Comparison of ENCODE assay signal across 1 cellular context in the genomic region with DNA sequence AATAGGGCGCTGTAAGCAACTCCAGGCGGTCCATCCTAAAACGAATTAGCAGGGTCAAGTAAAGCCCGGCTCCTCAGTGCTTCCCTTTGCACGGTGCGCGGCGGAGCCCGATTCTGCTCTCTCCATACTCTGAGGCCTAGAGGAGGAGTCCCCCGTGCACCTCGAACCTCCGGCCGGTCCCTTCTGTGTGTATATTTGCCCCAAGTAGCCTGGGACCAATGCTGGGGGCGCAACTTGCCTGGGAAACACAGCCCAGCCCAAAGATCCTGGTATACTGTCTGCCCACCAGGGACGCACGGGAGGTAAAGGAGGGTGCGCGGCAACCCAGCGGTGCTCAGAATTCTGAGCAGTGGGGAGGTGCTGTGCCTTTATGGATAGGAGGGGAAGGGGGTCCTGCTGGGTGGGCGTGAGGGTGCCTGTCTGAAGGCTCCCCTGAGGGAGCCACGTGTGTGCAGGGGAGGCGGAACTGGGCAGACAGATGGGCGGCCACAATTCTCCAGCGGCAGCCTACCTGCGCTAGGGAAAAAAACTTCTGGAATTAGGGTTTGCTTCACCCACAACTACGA.
TF ChIP-seq lines count a peak whose summit lies in the region.

No MANE protein-coding gene starts in this region.

TF ChIP-seq in GM23338, 12 proteins besides CTCF, POLR2A, EP300 and RAD21:
- TF ChIP-seq ETS1 (IDR thresholded peaks at IDR 0.05) (no peak), CREB1 (CRISPR knock-in tag; IDR thresholded peaks at IDR 0.05; ENCODE audit: low read depth) (no peak), EZH2phosphoT487 (IDR thresholded peaks at IDR 0.05; ENCODE audit: unreplicated experiment) (peak; percentile 55), EZH2 (IDR thresholded peaks at IDR 0.05; ENCODE audit: low read depth, unreplicated experiment) (peak; percentile 99), JUNB (IDR thresholded peaks at IDR 0.05; ENCODE audit: unreplicated experiment) (no peak), ZNF114 (CRISPR knock-in tag; IDR thresholded peaks at IDR 0.05) (no peak)
- TF ChIP-seq, protein P1, sequence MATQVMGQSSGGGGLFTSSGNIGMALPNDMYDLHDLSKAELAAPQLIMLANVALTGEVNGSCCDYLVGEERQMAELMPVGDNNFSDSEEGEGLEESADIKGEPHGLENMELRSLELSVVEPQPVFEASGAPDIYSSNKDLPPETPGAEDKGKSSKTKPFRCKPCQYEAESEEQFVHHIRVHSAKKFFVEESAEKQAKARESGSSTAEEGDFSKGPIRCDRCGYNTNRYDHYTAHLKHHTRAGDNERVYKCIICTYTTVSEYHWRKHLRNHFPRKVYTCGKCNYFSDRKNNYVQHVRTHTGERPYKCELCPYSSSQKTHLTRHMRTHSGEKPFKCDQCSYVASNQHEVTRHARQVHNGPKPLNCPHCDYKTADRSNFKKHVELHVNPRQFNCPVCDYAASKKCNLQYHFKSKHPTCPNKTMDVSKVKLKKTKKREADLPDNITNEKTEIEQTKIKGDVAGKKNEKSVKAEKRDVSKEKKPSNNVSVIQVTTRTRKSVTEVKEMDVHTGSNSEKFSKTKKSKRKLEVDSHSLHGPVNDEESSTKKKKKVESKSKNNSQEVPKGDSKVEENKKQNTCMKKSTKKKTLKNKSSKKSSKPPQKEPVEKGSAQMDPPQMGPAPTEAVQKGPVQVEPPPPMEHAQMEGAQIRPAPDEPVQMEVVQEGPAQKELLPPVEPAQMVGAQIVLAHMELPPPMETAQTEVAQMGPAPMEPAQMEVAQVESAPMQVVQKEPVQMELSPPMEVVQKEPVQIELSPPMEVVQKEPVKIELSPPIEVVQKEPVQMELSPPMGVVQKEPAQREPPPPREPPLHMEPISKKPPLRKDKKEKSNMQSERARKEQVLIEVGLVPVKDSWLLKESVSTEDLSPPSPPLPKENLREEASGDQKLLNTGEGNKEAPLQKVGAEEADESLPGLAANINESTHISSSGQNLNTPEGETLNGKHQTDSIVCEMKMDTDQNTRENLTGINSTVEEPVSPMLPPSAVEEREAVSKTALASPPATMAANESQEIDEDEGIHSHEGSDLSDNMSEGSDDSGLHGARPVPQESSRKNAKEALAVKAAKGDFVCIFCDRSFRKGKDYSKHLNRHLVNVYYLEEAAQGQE (IDR thresholded peaks at IDR 0.05; ENCODE audit: unreplicated experiment), result no peak
- TF ChIP-seq, protein P2, sequence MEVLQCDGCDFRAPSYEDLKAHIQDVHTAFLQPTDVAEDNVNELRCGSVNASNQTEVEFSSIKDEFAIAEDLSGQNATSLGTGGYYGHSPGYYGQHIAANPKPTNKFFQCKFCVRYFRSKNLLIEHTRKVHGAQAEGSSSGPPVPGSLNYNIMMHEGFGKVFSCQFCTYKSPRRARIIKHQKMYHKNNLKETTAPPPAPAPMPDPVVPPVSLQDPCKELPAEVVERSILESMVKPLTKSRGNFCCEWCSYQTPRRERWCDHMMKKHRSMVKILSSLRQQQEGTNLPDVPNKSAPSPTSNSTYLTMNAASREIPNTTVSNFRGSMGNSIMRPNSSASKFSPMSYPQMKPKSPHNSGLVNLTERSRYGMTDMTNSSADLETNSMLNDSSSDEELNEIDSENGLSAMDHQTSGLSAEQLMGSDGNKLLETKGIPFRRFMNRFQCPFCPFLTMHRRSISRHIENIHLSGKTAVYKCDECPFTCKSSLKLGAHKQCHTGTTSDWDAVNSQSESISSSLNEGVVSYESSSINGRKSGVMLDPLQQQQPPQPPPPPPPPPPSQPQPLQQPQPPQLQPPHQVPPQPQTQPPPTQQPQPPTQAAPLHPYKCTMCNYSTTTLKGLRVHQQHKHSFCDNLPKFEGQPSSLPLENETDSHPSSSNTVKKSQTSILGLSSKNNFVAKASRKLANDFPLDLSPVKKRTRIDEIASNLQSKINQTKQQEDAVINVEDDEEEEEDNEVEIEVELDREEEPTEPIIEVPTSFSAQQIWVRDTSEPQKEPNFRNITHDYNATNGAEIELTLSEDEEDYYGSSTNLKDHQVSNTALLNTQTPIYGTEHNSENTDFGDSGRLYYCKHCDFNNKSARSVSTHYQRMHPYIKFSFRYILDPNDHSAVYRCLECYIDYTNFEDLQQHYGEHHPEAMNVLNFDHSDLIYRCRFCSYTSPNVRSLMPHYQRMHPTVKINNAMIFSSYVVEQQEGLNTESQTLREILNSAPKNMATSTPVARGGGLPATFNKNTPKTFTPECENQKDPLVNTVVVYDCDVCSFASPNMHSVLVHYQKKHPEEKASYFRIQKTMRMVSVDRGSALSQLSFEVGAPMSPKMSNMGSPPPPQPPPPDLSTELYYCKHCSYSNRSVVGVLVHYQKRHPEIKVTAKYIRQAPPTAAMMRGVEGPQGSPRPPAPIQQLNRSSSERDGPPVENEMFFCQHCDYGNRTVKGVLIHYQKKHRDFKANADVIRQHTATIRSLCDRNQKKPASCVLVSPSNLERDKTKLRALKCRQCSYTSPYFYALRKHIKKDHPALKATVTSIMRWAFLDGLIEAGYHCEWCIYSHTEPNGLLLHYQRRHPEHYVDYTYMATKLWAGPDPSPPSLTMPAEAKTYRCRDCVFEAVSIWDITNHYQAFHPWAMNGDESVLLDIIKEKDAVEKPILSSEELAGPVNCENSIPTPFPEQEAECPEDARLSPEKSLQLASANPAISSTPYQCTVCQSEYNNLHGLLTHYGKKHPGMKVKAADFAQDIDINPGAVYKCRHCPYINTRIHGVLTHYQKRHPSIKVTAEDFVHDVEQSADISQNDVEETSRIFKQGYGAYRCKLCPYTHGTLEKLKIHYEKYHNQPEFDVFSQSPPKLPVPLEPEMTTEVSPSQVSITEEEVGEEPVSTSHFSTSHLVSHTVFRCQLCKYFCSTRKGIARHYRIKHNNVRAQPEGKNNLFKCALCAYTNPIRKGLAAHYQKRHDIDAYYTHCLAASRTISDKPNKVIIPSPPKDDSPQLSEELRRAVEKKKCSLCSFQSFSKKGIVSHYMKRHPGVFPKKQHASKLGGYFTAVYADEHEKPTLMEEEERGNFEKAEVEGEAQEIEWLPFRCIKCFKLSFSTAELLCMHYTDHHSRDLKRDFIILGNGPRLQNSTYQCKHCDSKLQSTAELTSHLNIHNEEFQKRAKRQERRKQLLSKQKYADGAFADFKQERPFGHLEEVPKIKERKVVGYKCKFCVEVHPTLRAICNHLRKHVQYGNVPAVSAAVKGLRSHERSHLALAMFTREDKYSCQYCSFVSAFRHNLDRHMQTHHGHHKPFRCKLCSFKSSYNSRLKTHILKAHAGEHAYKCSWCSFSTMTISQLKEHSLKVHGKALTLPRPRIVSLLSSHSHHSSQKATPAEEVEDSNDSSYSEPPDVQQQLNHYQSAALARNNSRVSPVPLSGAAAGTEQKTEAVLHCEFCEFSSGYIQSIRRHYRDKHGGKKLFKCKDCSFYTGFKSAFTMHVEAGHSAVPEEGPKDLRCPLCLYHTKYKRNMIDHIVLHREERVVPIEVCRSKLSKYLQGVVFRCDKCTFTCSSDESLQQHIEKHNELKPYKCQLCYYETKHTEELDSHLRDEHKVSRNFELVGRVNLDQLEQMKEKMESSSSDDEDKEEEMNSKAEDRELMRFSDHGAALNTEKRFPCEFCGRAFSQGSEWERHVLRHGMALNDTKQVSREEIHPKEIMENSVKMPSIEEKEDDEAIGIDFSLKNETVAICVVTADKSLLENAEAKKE (CRISPR knock-in tag; IDR thresholded peaks at IDR 0.05), result no peak
TF ChIP-seq in GM23338: peak in this region for 2.
